Comparison of ENCODE assay signal across 13 cellular contexts in genomic region chr18:63410792-63411191, GRCh38. TPM values are rescaled to one million over a fixed set of nuclear protein-coding genes. Genes with fewer than 3 reads are reported as not detected.
DNase-seq lines count a peak whose midpoint lies in the region; ATAC-seq and TF ChIP-seq lines count a peak whose summit lies in the region.
"Had no signal": no experiment of that assay in that cellular context is flagged by ENCODE, and none has a peak within 500 bp of the region (broad histone marks: within the 10 kb centered on the region; RNA-seq: fewer than 3 reads in every experiment).

No MANE protein-coding gene starts in this region.

- H3K4me3 ChIP-seq in fibroblast of mammary gland (ENCODE audit: control insufficient read depth, low read depth, low read length) (no peak overlapping the region), suprapubic skin (no peak overlapping the region)
- H3K4me3 ChIP-seq: right lobe of liver had no signal

- no peaks in the 10 kb centered on the region for H3K9me3 Mint-ChIP-seq in activated naive CD4-positive, alpha-beta T cell treated with anti-CD3 and anti-CD28 coated beads, Interleukin-2, amount 10 ng/mL, durations not matched to agents 7 days and 5 days
- no peaks in the 10 kb centered on the region for H3K9me3 Mint-ChIP-seq in T-helper 2 cell treated with Interferon-gamma antibody and Interleukin-4, amounts not matched to agents 5 μg/mL and 100 μg/mL, for 36 hours
- H3K9me3 Mint-ChIP-seq: stimulated activated memory B cell treated with anti-CD40 and anti-IgM and Interleukin-4, amounts not matched to agents 10 μg/mL and 1 μg/mL and 100 μg/mL, for 72 hours had no signal

- H3K4me1 ChIP-seq in suprapubic skin: peaks cover 5% of the 10 kb centered on the region

- TF ChIP-seq CTCF in fibroblast of mammary gland (conservative IDR thresholded peaks at IDR 0.05; ENCODE audit: control insufficient read depth, insufficient read depth, low read depth, low read length) (no peak), suprapubic skin (IDR thresholded peaks at IDR 0.05) (no peak)

- H3K4me1 Mint-ChIP-seq in activated naive CD4-positive, alpha-beta T cell treated with anti-CD3 and anti-CD28 coated beads, Interleukin-2, amount 10 ng/mL, durations not matched to agents 7 days and 5 days: peaks cover 57% of the 10 kb centered on the region
- H3K4me1 Mint-ChIP-seq in T-helper 2 cell treated with Interferon-gamma antibody and Interleukin-4, amounts not matched to agents 5 μg/mL and 100 μg/mL, for 36 hours (ENCODE audit: low read depth): peaks cover 49% of the 10 kb centered on the region

- ATAC-seq in left cardiac atrium: no peak
- ATAC-seq: Right ventricle myocardium inferior; stimulated activated memory B cell treated with anti-CD40 and anti-IgM and Interleukin-4, amounts not matched to agents 10 μg/mL and 1 μg/mL and 100 μg/mL, for 72 hours had no signal

- CTCF ChIA-PET in activated naive CD4-positive, alpha-beta T cell treated with anti-CD3 and anti-CD28 coated beads, Interleukin-2, amount 10 ng/mL, durations not matched to agents 7 days and 5 days (lab: Charles Lee): interaction anchor here (0.6 to 1.4 kb wide), 3 partner anchors 11 to 18 kb away, joined by 3 to 8 read pairs (median 4); partner anchors contain the start of gene VPS4B

- no peaks in the 10 kb centered on the region for H3K9me3 ChIP-seq in suprapubic skin
- H3K9me3 ChIP-seq: right lobe of liver had no signal

- H3K36me3 ChIP-seq in suprapubic skin: peaks cover 57% of the 10 kb centered on the region

- no peaks in the 10 kb centered on the region for H3K27me3 Mint-ChIP-seq in activated naive CD4-positive, alpha-beta T cell treated with anti-CD3 and anti-CD28 coated beads, Interleukin-2, amount 10 ng/mL, durations not matched to agents 7 days and 5 days
- no peaks in the 10 kb centered on the region for H3K27me3 Mint-ChIP-seq in T-helper 2 cell treated with Interferon-gamma antibody and Interleukin-4, amounts not matched to agents 5 μg/mL and 100 μg/mL, for 36 hours (ENCODE audit: low read depth)
- H3K27me3 Mint-ChIP-seq: stimulated activated memory B cell treated with anti-CD40 and anti-IgM and Interleukin-4, amounts not matched to agents 10 μg/mL and 1 μg/mL and 100 μg/mL, for 72 hours had no signal

- no peak for TF ChIP-seq EP300 in suprapubic skin (IDR thresholded peaks at IDR 0.05)

- H3K4me3 Mint-ChIP-seq in activated naive CD4-positive, alpha-beta T cell treated with anti-CD3 and anti-CD28 coated beads, Interleukin-2, amount 10 ng/mL, durations not matched to agents 7 days and 5 days: no peak overlapping the region
- peak overlapping the region; percentile 26 for H3K4me3 Mint-ChIP-seq in T-helper 2 cell treated with Interferon-gamma antibody and Interleukin-4, amounts not matched to agents 5 μg/mL and 100 μg/mL, for 36 hours
- H3K4me3 Mint-ChIP-seq: stimulated activated memory B cell treated with anti-CD40 and anti-IgM and Interleukin-4, amounts not matched to agents 10 μg/mL and 1 μg/mL and 100 μg/mL, for 72 hours had no signal

- TF ChIP-seq POLR2A in suprapubic skin (IDR thresholded peaks at IDR 0.05): no peak

- H3K27ac ChIP-seq in suprapubic skin: no peak overlapping the region
- H3K27ac ChIP-seq: right lobe of liver had no signal

- 69% methylated on average over 4 of the region's 4 CpGs for WGBS in suprapubic skin

- peaks cover 73% of the 10 kb centered on the region for H3K36me3 Mint-ChIP-seq in activated naive CD4-positive, alpha-beta T cell treated with anti-CD3 and anti-CD28 coated beads, Interleukin-2, amount 10 ng/mL, durations not matched to agents 7 days and 5 days
- H3K36me3 Mint-ChIP-seq in T-helper 2 cell treated with Interferon-gamma antibody and Interleukin-4, amounts not matched to agents 5 μg/mL and 100 μg/mL, for 36 hours (ENCODE audit: low read depth): peaks cover 70% of the 10 kb centered on the region

- DNase-seq in activated naive CD4-positive, alpha-beta T cell treated with anti-CD3 and anti-CD28 coated beads, Interleukin-2, amount 10 ng/mL, durations not matched to agents 7 days and 5 days: no peak
- no peak for DNase-seq in activated naive CD4-positive, alpha-beta T cell treated with anti-CD3 and anti-CD28 coated beads, Interleukin-2, amount 50 U/mL, for 16 hours
- DNase-seq in T-helper 2 cell treated with Interferon-gamma antibody and Interleukin-4, amounts not matched to agents 5 μg/mL and 100 μg/mL, for 36 hours (ENCODE audit: low spot score): no peak
- DNase-seq in fibroblast of mammary gland (ENCODE audit: low read depth) (peak; percentile 86), suprapubic skin (ENCODE audit: low spot score in 2 of 2) (no peak), SHP77 treated with DMSO at 0.1 percent for 48 hours (lab: John Stamatoyannopoulos, UW) (no peak), left cardiac atrium (no peak), NCI-H82 (lab: John Stamatoyannopoulos, UW) (no peak)
- DNase-seq: C1 segment of cervical spinal cord, NCI-H1930, right lobe of liver had no signal

- H3K27ac Mint-ChIP-seq in activated naive CD4-positive, alpha-beta T cell treated with anti-CD3 and anti-CD28 coated beads, Interleukin-2, amount 10 ng/mL, durations not matched to agents 7 days and 5 days: peak overlapping the region; percentile 84
- peak overlapping the region; percentile 65 for H3K27ac Mint-ChIP-seq in T-helper 2 cell treated with Interferon-gamma antibody and Interleukin-4, amounts not matched to agents 5 μg/mL and 100 μg/mL, for 36 hours
- H3K27ac Mint-ChIP-seq: stimulated activated memory B cell treated with anti-CD40 and anti-IgM and Interleukin-4, amounts not matched to agents 10 μg/mL and 1 μg/mL and 100 μg/mL, for 72 hours had no signal

- no peaks in the 10 kb centered on the region for H3K27me3 ChIP-seq in suprapubic skin
- H3K27me3 ChIP-seq: right lobe of liver had no signal

- intact Hi-C loops in left cardiac atrium (cut with DNase I): no loop called here

RNA-seq across cellular contexts. Expression of gene VPS4B, which starts 11.5 kb away (rescaled TPM):
- total RNA-seq in suprapubic skin: 10 to 100 TPM; 43.7 to 49.8 (median 44.6) TPM
- total RNA-seq in left cardiac atrium: 10 to 100 TPM; 21.4 to 28.5 TPM

RNA-seq across cellular contexts. Expression of gene KDSR, which starts 43.8 kb away (rescaled TPM):
- total RNA-seq in suprapubic skin (100 to 1,000 TPM in 1 of 4 donors, 10 to 100 TPM in 3; 65.4 to 115 (median 79.7) TPM), left cardiac atrium (10 to 100 TPM; 48.0 to 58.1 TPM)
